Comparison of ENCODE assay signal across 27 cellular contexts in the genomic region with DNA sequence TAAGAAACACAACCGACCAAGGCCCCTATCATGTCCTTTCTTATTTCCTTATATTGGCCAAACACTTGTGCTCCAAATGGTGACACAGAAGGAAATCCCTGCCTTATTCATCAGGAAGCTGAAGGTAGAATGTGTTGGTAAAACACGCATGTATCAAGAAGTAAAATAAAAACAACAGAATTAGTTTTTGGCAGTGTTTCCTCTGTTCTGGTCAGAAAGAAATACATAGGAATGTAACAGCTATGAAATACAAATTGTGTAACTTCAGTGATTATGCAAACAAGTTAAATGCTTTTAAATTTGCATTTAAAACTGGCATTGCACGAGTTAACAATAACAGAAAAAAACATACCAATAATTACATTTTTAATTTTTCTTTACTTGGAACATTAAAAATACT. TPM values are rescaled to one million over a fixed set of nuclear protein-coding genes. Genes with fewer than 3 reads are reported as not detected.
"Had no signal": no experiment of that assay in that cellular context is flagged by ENCODE, and none has a peak within 500 bp of the region (broad histone marks: within the 10 kb centered on the region; RNA-seq: fewer than 3 reads in every experiment).

No MANE protein-coding gene starts in this region.

- DNase-seq: activated CD4-positive, alpha-beta T cell treated with anti-CD3 and anti-CD28 coated beads for 4 hours; activated CD4-positive, alpha-beta T cell treated with anti-CD3 and anti-CD28 coated beads, Interleukin-2, amount 50 U/mL, for 4 hours; activated effector memory CD4-positive, alpha-beta T cell treated with Interleukin-2 at 50 U/mL for 16 hours; activated naive CD4-positive, alpha-beta T cell treated with anti-CD3 and anti-CD28 coated beads for 36 hours; activated naive CD8-positive, alpha-beta T cell treated with anti-CD3 and anti-CD28 coated beads for 36 hours; amniotic stem cell; kidney; left colon; mammary epithelial cell; nephron progenitor cell; pancreas; retina; sigmoid colon; small intestine; stimulated activated CD4-positive, alpha-beta T cell treated with anti-CD3 and anti-CD28 coated beads, Interleukin-1b, Interleukin-23, amount 100 ng/mL, for 48 hours; stimulated activated CD4-positive, alpha-beta T cell treated with anti-CD3 and anti-CD28 coated beads, Interleukin-4, amount 100 ng/mL, for 4 hours; stimulated activated CD8-positive, alpha-beta memory T cell treated with anti-CD3 and anti-CD28 coated beads, Interleukin-4, amount 100 ng/mL, for 48 hours; stimulated activated naive CD8-positive, alpha-beta T cell treated with anti-CD3 and anti-CD28 coated beads, Interleukin-15, amount 100 ng/mL, for 72 hours had no signal

- H3K4me3 ChIP-seq: gastroesophageal sphincter, hepatocyte, pancreas, prostate gland, sigmoid colon, tibial nerve had no signal

- ATAC-seq: gastroesophageal sphincter; left colon; pancreas; stimulated activated memory B cell treated with anti-CD40 and anti-IgM and Interleukin-4, amounts not matched to agents 10 μg/mL and 1 μg/mL and 100 μg/mL, for 72 hours; stimulated activated naive CD8-positive, alpha-beta T cell treated with anti-CD3 and anti-CD28 coated beads, Interleukin-15, amount 100 ng/mL, for 72 hours had no signal

- H2AFZ ChIP-seq: hepatocyte had no signal

- H3K36me3 ChIP-seq: gastroesophageal sphincter, pancreas, prostate gland, sigmoid colon, tibial nerve had no signal

- H3K27ac ChIP-seq: hepatocyte, pancreas, prostate gland, sigmoid colon, tibial nerve, VCaP had no signal

- H3K9me3 ChIP-seq: gastroesophageal sphincter, pancreas, prostate gland, sigmoid colon, tibial nerve had no signal

- H3K79me2 ChIP-seq: hepatocyte had no signal

- H3K4me2 ChIP-seq: hepatocyte had no signal

- H3K4me1 ChIP-seq: pancreas, prostate gland, tibial nerve had no signal

- H3K27me3 ChIP-seq: gastroesophageal sphincter, hepatocyte, pancreas, sigmoid colon, tibial nerve had no signal

RNA-seq across cellular contexts. Expression of gene ST6GAL2, which starts 19.3 kb away (rescaled TPM):
- total RNA-seq: activated naive CD4-positive, alpha-beta T cell treated with anti-CD3 and anti-CD28 coated beads for 36 hours; activated naive CD8-positive, alpha-beta T cell treated with anti-CD3 and anti-CD28 coated beads for 36 hours; bronchial epithelial cell; endothelial cell of umbilical vein; T-helper 1 cell treated with Interleukin-12 subunit alpha and Interleukin-12 subunit beta and Interleukin-4 antibody, amounts not matched to agents 30 ng/mL and 1 ng/mL, for 36 hours; tibial nerve had no signal
- polyA plus RNA-seq: endothelial cell of umbilical vein had no signal
